1 cellular context compared by ENCODE assay signal in the genomic region with DNA sequence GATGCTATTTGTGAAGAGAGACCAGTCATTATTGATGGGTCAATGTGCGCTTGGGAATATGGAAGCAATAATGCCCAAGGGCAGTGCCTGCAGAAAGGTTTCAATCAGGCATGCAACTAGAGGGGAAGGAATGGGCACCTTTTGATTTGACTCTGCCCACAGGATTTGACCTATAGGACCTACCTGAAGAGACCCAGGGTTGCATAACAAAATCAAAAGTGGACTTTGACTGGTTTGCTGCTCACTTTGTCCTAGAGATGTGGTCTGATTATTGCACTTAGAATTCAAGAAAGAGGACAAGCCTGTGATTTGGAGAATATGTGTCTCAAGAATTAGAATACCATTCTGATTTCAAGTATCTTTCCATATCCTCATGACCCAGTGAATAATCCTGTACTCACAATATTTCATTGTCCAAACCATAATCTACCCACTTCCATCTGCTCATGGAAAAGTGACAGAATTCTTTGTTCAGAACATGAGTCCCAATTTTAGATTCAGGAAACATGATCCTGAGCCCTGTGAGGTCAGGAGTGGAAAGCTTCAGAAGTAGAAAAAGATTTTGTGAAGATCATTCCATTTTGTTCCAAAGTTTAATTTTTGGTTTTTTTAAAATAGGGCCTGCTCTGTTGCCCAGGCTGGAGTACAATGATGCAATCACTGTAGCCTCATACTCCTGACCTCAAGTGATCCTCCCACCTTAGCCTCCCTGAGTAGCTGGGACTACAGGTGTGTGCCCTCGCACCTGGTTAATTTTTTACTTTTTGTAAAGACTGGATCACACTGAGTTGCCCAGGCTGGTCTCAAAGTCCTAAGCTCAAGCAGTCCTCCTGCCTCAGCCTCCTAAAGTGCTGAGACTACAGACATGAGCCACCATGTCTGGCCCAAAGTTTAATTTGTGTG.
TF ChIP-seq lines count a peak whose summit lies in the region.

No MANE protein-coding gene starts in this region.

TF ChIP-seq in HepG2, 621 proteins besides CTCF, POLR2A, EP300 and RAD21 (continued from another document):
- TF ChIP-seq, protein P1, sequence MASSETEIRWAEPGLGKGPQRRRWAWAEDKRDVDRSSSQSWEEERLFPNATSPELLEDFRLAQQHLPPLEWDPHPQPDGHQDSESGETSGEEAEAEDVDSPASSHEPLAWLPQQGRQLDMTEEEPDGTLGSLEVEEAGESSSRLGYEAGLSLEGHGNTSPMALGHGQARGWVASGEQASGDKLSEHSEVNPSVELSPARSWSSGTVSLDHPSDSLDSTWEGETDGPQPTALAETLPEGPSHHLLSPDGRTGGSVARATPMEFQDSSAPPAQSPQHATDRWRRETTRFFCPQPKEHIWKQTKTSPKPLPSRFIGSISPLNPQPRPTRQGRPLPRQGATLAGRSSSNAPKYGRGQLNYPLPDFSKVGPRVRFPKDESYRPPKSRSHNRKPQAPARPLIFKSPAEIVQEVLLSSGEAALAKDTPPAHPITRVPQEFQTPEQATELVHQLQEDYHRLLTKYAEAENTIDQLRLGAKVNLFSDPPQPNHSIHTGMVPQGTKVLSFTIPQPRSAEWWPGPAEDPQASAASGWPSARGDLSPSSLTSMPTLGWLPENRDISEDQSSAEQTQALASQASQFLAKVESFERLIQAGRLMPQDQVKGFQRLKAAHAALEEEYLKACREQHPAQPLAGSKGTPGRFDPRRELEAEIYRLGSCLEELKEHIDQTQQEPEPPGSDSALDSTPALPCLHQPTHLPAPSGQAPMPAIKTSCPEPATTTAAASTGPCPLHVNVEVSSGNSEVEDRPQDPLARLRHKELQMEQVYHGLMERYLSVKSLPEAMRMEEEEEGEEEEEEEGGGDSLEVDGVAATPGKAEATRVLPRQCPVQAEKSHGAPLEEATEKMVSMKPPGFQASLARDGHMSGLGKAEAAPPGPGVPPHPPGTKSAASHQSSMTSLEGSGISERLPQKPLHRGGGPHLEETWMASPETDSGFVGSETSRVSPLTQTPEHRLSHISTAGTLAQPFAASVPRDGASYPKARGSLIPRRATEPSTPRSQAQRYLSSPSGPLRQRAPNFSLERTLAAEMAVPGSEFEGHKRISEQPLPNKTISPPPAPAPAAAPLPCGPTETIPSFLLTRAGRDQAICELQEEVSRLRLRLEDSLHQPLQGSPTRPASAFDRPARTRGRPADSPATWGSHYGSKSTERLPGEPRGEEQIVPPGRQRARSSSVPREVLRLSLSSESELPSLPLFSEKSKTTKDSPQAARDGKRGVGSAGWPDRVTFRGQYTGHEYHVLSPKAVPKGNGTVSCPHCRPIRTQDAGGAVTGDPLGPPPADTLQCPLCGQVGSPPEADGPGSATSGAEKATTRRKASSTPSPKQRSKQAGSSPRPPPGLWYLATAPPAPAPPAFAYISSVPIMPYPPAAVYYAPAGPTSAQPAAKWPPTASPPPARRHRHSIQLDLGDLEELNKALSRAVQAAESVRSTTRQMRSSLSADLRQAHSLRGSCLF (CRISPR knock-in tag; IDR thresholded peaks at IDR 0.05; ENCODE audit: borderline replicate concordance), result no peak
- TF ChIP-seq CSRNP2 (CRISPR knock-in tag; conservative IDR thresholded peaks at IDR 0.05; ENCODE audit: low read depth), result no peak
- no peak for TF ChIP-seq ZNF615 (CRISPR knock-in tag; IDR thresholded peaks at IDR 0.05; ENCODE audit: borderline replicate concordance)
- TF ChIP-seq ZSCAN9 (CRISPR knock-in tag; IDR thresholded peaks at IDR 0.05; ENCODE audit: borderline replicate concordance), result no peak
- TF ChIP-seq ZNF788 (CRISPR knock-in tag; IDR thresholded peaks at IDR 0.05; ENCODE audit: borderline replicate concordance), result peak; percentile 28; the same call in 1 of the 2 replicates
- TF ChIP-seq, protein P2, sequence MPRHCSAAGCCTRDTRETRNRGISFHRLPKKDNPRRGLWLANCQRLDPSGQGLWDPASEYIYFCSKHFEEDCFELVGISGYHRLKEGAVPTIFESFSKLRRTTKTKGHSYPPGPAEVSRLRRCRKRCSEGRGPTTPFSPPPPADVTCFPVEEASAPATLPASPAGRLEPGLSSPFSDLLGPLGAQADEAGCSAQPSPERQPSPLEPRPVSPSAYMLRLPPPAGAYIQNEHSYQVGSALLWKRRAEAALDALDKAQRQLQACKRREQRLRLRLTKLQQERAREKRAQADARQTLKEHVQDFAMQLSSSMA (CRISPR knock-in tag; IDR thresholded peaks at IDR 0.05), result no peak
- TF ChIP-seq MTA3 (CRISPR knock-in tag; IDR thresholded peaks at IDR 0.05), result no peak
- TF ChIP-seq DR1 (CRISPR knock-in tag; IDR thresholded peaks at IDR 0.05), result no peak
- no peak for TF ChIP-seq MATR3 (CRISPR knock-in tag; IDR thresholded peaks at IDR 0.05)
- TF ChIP-seq PATZ1 (CRISPR knock-in tag; IDR thresholded peaks at IDR 0.05), result no peak
- TF ChIP-seq RARA (CRISPR knock-in tag; IDR thresholded peaks at IDR 0.05), result peak; percentile 70
- TF ChIP-seq ADNP (CRISPR knock-in tag; IDR thresholded peaks at IDR 0.05), result peak; percentile 78
- no peak for TF ChIP-seq KMT2B (CRISPR knock-in tag; IDR thresholded peaks at IDR 0.05)
- TF ChIP-seq RFX5 (IDR thresholded peaks at IDR 0.05; ENCODE audit: low read depth, low read length), result no peak
- TF ChIP-seq ZNF251 (CRISPR knock-in tag; IDR thresholded peaks at IDR 0.05), result no peak
- TF ChIP-seq ZBTB38 (CRISPR knock-in tag; IDR thresholded peaks at IDR 0.05), result no peak
- TF ChIP-seq NBN (conservative IDR thresholded peaks at IDR 0.05), result no peak
- TF ChIP-seq ZNF331 (CRISPR knock-in tag; IDR thresholded peaks at IDR 0.05), result no peak
- TF ChIP-seq AHDC1 (CRISPR knock-in tag; IDR thresholded peaks at IDR 0.05; ENCODE audit: borderline replicate concordance), result peak; percentile 55; the same call in 1 of the 2 replicates
- TF ChIP-seq AGO2 (optimal IDR thresholded peaks at IDR 0.05; ENCODE audit: low read depth, low read length), result no peak
- TF ChIP-seq ZNF333 (CRISPR knock-in tag; IDR thresholded peaks at IDR 0.05; ENCODE audit: borderline replicate concordance), result no peak
- no peak for TF ChIP-seq SP140L (CRISPR knock-in tag; IDR thresholded peaks at IDR 0.05; ENCODE audit: borderline replicate concordance)
- no peak for TF ChIP-seq MLX (CRISPR knock-in tag; IDR thresholded peaks at IDR 0.05)
- TF ChIP-seq, protein P3, sequence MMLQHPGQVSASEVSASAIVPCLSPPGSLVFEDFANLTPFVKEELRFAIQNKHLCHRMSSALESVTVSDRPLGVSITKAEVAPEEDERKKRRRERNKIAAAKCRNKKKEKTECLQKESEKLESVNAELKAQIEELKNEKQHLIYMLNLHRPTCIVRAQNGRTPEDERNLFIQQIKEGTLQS (CRISPR knock-in tag; IDR thresholded peaks at IDR 0.05), result no peak
- no peak for TF ChIP-seq ZSCAN21 (CRISPR knock-in tag; IDR thresholded peaks at IDR 0.05; ENCODE audit: borderline replicate concordance)
- TF ChIP-seq, protein P4, sequence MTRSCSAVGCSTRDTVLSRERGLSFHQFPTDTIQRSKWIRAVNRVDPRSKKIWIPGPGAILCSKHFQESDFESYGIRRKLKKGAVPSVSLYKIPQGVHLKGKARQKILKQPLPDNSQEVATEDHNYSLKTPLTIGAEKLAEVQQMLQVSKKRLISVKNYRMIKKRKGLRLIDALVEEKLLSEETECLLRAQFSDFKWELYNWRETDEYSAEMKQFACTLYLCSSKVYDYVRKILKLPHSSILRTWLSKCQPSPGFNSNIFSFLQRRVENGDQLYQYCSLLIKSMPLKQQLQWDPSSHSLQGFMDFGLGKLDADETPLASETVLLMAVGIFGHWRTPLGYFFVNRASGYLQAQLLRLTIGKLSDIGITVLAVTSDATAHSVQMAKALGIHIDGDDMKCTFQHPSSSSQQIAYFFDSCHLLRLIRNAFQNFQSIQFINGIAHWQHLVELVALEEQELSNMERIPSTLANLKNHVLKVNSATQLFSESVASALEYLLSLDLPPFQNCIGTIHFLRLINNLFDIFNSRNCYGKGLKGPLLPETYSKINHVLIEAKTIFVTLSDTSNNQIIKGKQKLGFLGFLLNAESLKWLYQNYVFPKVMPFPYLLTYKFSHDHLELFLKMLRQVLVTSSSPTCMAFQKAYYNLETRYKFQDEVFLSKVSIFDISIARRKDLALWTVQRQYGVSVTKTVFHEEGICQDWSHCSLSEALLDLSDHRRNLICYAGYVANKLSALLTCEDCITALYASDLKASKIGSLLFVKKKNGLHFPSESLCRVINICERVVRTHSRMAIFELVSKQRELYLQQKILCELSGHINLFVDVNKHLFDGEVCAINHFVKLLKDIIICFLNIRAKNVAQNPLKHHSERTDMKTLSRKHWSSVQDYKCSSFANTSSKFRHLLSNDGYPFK (CRISPR knock-in tag; IDR thresholded peaks at IDR 0.05; ENCODE audit: borderline replicate concordance), result no peak
TF ChIP-seq in HepG2: peak in this region for 49.
